Comparison of ENCODE assay signal across 35 cellular contexts in the genomic region with DNA sequence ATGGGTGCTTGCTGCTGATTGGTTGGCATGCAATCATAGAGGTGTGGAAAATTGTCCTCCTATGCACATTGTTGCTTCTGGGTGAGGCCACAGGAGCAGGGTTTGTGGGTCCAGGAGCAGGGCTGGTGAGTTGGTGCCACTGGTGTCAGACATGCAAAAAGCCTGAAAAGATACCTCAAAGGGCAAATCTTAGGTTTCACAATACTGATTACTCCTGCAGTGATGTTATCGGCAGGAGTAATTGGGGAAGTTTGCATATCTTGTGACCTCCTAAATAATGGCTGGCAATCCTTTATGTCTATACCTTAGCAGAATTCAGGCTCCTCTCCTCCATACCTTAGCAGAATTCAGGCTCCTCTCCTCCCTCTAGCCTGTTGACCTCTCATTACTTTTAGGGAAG. TPM values are rescaled to one million over a fixed set of nuclear protein-coding genes. Genes with fewer than 3 reads are reported as not detected.
"Had no signal": no experiment of that assay in that cellular context is flagged by ENCODE, and none has a peak within 500 bp of the region (broad histone marks: within the 10 kb centered on the region; RNA-seq: fewer than 3 reads in every experiment).

No MANE protein-coding gene starts in this region.

- H3K9me3 Mint-ChIP-seq: activated CD8-positive, alpha-beta T cell treated with anti-CD3 and anti-CD28 coated beads for 36 hours; activated T-cell treated with anti-CD3 and anti-CD28 coated beads, Interleukin-2, amount 50 U/mL, for 4 hours; activated T-helper 17 cell treated with anti-CD3 and anti-CD28 coated beads, Interleukin-2, amount 50 U/mL, for 72 hours; central memory CD8-positive, alpha-beta T cell; effector memory CD8-positive, alpha-beta T cell; T-helper 2 cell treated with Interferon-gamma antibody and Interleukin-4, amounts not matched to agents 5 μg/mL and 100 μg/mL, for 36 hours had no signal

- H3K4me3 ChIP-seq: coronary artery, esophagus squamous epithelium, gastroesophageal sphincter had no signal

- H3K4me1 Mint-ChIP-seq: activated B cell treated with CpG ODN at 0.5 μM for 24 hours; activated T-helper 17 cell treated with anti-CD3 and anti-CD28 coated beads, Interleukin-2, amount 50 U/mL, for 72 hours; central memory CD8-positive, alpha-beta T cell; T-helper 17 cell had no signal

- DNase-seq: activated B cell treated with CpG ODN at 0.5 μM for 24 hours; activated CD4-positive, alpha-beta T cell treated with anti-CD3 and anti-CD28 coated beads for 48 hours; activated CD4-positive, alpha-beta T cell treated with anti-CD3 and anti-CD28 coated beads, Interleukin-2, amount 50 U/mL, for 1 hour; activated CD4-positive, alpha-beta T cell treated with anti-CD3 and anti-CD28 coated beads, Interleukin-2, amount 50 U/mL, for 48 hours; activated CD8-positive, alpha-beta memory T cell treated with anti-CD3 and anti-CD28 coated beads for 24 hours; activated CD8-positive, alpha-beta T cell treated with anti-CD3 and anti-CD28 coated beads for 36 hours; activated effector memory CD4-positive, alpha-beta T cell treated with Interleukin-2 at 50 U/mL for 16 hours; activated gamma-delta T cell treated with Interleukin-2 at 50 U/mL for 16 hours; activated naive CD4-positive, alpha-beta T cell treated with anti-CD3 and anti-CD28 coated beads, Interleukin-2, amount 50 U/mL, for 16 hours; activated naive CD4-positive, alpha-beta T cell treated with Interleukin-2 at 50 U/mL for 16 hours; activated T-cell treated with anti-CD3 and anti-CD28 coated beads, Interleukin-2, amount 50 U/mL, for 4 hours; amniotic stem cell; anterior cingulate cortex; brain microvascular endothelial cell; dermis blood vessel endothelial cell; effector CD4-positive, alpha-beta T cell; effector memory CD8-positive, alpha-beta T cell; esophagus squamous epithelium; foreskin melanocyte; T-helper 1 cell; T-helper 17 cell; T1000; WERI-Rb-1 had no signal

- ATAC-seq: activated CD4-positive, CD25-positive, alpha-beta regulatory T cell treated with anti-CD3 and anti-CD28 coated beads, Interleukin-2, amount 50 U/mL, for 24 hours; activated CD8-positive, alpha-beta T cell treated with anti-CD3 and anti-CD28 coated beads for 36 hours; activated T-cell treated with anti-CD3 and anti-CD28 coated beads, Interleukin-2, amount 50 U/mL, for 4 hours; activated T-helper 17 cell treated with anti-CD3 and anti-CD28 coated beads, Interleukin-2, amount 50 U/mL, for 72 hours; effector memory CD8-positive, alpha-beta T cell; gastroesophageal sphincter; T-helper 17 cell had no signal

- H3K36me3 ChIP-seq: brain microvascular endothelial cell, esophagus squamous epithelium, gastroesophageal sphincter, WERI-Rb-1 had no signal

- H3K27me3 ChIP-seq: brain microvascular endothelial cell, gastroesophageal sphincter had no signal

- H3K36me3 Mint-ChIP-seq: activated naive CD8-positive, alpha-beta T cell had no signal

- H3K27ac Mint-ChIP-seq: activated B cell treated with CpG ODN at 0.5 μM for 24 hours; activated CD8-positive, alpha-beta T cell treated with anti-CD3 and anti-CD28 coated beads for 36 hours; activated naive CD8-positive, alpha-beta T cell; activated T-helper 17 cell treated with anti-CD3 and anti-CD28 coated beads, Interleukin-2, amount 50 U/mL, for 72 hours; effector memory CD8-positive, alpha-beta T cell; T-helper 17 cell; T-helper 2 cell treated with Interferon-gamma antibody and Interleukin-4, amounts not matched to agents 5 μg/mL and 100 μg/mL, for 36 hours had no signal

- H3K27ac ChIP-seq: brain microvascular endothelial cell, coronary artery, epithelial cell of prostate, esophagus squamous epithelium, gastroesophageal sphincter, WERI-Rb-1 had no signal

- H3K4me3 Mint-ChIP-seq: activated B cell treated with CpG ODN at 0.5 μM for 24 hours; activated CD8-positive, alpha-beta T cell treated with anti-CD3 and anti-CD28 coated beads for 36 hours; activated naive CD8-positive, alpha-beta T cell; activated T-cell treated with anti-CD3 and anti-CD28 coated beads, Interleukin-2, amount 50 U/mL, for 4 hours; activated T-helper 17 cell treated with anti-CD3 and anti-CD28 coated beads, Interleukin-2, amount 50 U/mL, for 72 hours; central memory CD8-positive, alpha-beta T cell; effector memory CD8-positive, alpha-beta T cell; T-helper 17 cell; T-helper 2 cell treated with Interferon-gamma antibody and Interleukin-4, amounts not matched to agents 5 μg/mL and 100 μg/mL, for 36 hours had no signal

- H3K4me1 ChIP-seq: esophagus squamous epithelium, gastroesophageal sphincter had no signal

RNA-seq across cellular contexts. Expression of gene SLC25A48, which starts 25.2 kb away (rescaled TPM):
- polyA plus RNA-seq: endothelial cell of umbilical vein, fibroblast of lung had no signal

RNA-seq across cellular contexts. Expression of gene IL9, which starts 36.0 kb away (rescaled TPM):
- polyA plus RNA-seq: adipose tissue, endothelial cell of umbilical vein, esophagus, fibroblast of lung had no signal
